Comparison of ENCODE assay signal across 1 cellular context in the genomic region with DNA sequence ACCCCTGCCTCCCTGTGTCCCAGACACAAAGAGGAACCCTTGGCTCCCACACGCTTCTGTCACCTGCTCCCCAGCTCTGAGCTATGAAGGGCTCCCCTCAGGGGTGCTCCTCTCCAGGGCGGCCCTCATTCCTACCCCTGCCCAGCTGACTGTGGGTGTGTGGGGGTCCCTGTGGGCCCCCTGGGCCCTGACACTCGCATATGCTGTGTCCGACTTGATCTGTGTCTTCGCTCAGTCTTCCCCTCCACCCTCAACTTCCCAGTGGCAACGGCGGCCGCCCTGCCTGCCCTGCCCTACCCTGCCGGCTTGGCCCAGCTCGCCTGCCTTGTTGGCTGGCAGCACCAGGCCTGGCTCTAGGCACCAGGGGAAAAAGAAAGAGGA.
TF ChIP-seq lines count a peak whose summit lies in the region.

No MANE protein-coding gene starts in this region.

TF ChIP-seq in K562, 482 proteins besides CTCF, POLR2A, EP300 and RAD21:
- TF ChIP-seq ZNF184 (CRISPR knock-in tag; IDR thresholded peaks at IDR 0.05): no peak
- TF ChIP-seq RBFOX2 (IDR thresholded peaks at IDR 0.05; ENCODE audit: low read depth, low read length): 0 out of 2 replicates have a peak, but pooled peaks have one; percentile 1
